ENCODE assay signal across 20 cellular contexts in the genomic region with DNA sequence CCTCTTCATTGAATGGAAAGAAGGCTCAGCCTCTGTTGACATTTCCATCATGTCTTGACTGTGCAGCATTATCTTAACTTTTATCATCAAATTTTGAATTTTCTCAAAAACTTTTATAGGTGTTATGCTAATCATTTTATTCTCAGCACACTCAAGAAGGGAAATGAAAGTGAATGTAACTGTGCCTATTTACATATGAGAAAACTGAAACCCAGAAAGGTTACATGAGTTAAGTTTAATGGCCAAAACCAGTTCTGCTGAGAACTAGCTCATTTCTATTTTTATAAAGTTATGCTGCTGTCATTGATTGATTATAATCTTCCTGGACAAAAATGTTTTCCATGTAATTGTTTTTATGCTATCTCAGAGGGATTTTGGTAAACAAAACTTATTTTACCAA.
DNase-seq lines count a peak whose midpoint lies in the region; ATAC-seq and TF ChIP-seq lines count a peak whose summit lies in the region.
"Had no signal": no experiment of that assay in that cellular context is flagged by ENCODE, and none has a peak within 500 bp of the region (broad histone marks: within the 10 kb centered on the region; RNA-seq: fewer than 3 reads in every experiment).

No MANE protein-coding gene starts in this region.

- H3K4me1 ChIP-seq in mucosa of descending colon (ENCODE audit: low read depth), result no peaks in the 10 kb centered on the region
- H3K4me1 ChIP-seq: heart right ventricle, prostate gland had no signal

- H3K4me3 ChIP-seq in mucosa of descending colon, result no peak overlapping the region
- H3K4me3 ChIP-seq: cardiac muscle cell, heart right ventricle, prostate gland, smooth muscle cell had no signal

- no peaks in the 10 kb centered on the region for H3K9me3 ChIP-seq in mucosa of descending colon
- H3K9me3 ChIP-seq: heart right ventricle, prostate gland had no signal

- intact Hi-C loops in activated naive CD4-positive, alpha-beta T cell treated with anti-CD3 and anti-CD28 coated beads for 36 hours (cut with micrococcal nuclease), result no loop called here
- intact Hi-C loops in mucosa of descending colon (cut with DNase I, micrococcal nuclease), result no loop called here

- no peak for TF ChIP-seq CTCF in mucosa of descending colon (IDR thresholded peaks at IDR 0.05)

- CTCF ChIA-PET in activated naive CD4-positive, alpha-beta T cell treated with anti-CD3 and anti-CD28 coated beads for 36 hours (lab: Charles Lee), result no interaction called here

- H3K27me3 Mint-ChIP-seq in activated naive CD4-positive, alpha-beta T cell treated with anti-CD3 and anti-CD28 coated beads for 36 hours (ENCODE audit: low read depth), result no peaks in the 10 kb centered on the region
- H3K27me3 Mint-ChIP-seq: memory B cell; natural killer cell treated with Interleukin-12 subunit alpha and Interleukin-12 subunit beta and Interleukin-15 and Interleukin-18, amount 100 ng/mL, for 72 hours had no signal

- H3K4me1 Mint-ChIP-seq in activated naive CD4-positive, alpha-beta T cell treated with anti-CD3 and anti-CD28 coated beads for 36 hours (ENCODE audit: low read depth), result no peaks in the 10 kb centered on the region
- H3K4me1 Mint-ChIP-seq: memory B cell had no signal

- no peaks in the 10 kb centered on the region for H3K36me3 ChIP-seq in mucosa of descending colon (ENCODE audit: low read depth)
- H3K36me3 ChIP-seq: cardiac muscle cell, heart right ventricle, prostate gland had no signal

- H3K9me3 Mint-ChIP-seq in activated naive CD4-positive, alpha-beta T cell treated with anti-CD3 and anti-CD28 coated beads for 36 hours, result peaks cover 6% of the 10 kb centered on the region

- H3K36me3 Mint-ChIP-seq in activated naive CD4-positive, alpha-beta T cell treated with anti-CD3 and anti-CD28 coated beads for 36 hours (ENCODE audit: low read depth), result no peaks in the 10 kb centered on the region
- H3K36me3 Mint-ChIP-seq: memory B cell; natural killer cell treated with Interleukin-12 subunit alpha and Interleukin-12 subunit beta and Interleukin-15 and Interleukin-18, amount 100 ng/mL, for 72 hours had no signal

- DNase-seq in OCI-M1 (lab: John Stamatoyannopoulos, UW) (peak; percentile 42), activated gamma-delta T cell treated with Interleukin-2 at 50 U/mL for 16 hours (no peak), mucosa of descending colon (no peak)
- no peak for DNase-seq in activated CD4-positive, alpha-beta T cell treated with anti-CD3 and anti-CD28 coated beads, Interleukin-2, amount 50 U/mL, for 4 hours
- no peak for DNase-seq in activated naive CD4-positive, alpha-beta T cell treated with anti-CD3 and anti-CD28 coated beads for 36 hours
- DNase-seq: activated CD8-positive, alpha-beta T cell treated with anti-CD3 and anti-CD28 coated beads, Interleukin-2, amount 10 ng/mL, durations not matched to agents 7 days and 5 days; AML-193; GDM1; heart right ventricle; NCI-H1092; NCI-H774 had no signal

- no peak overlapping the region for H3K4me3 Mint-ChIP-seq in activated naive CD4-positive, alpha-beta T cell treated with anti-CD3 and anti-CD28 coated beads for 36 hours
- H3K4me3 Mint-ChIP-seq: activated CD8-positive, alpha-beta T cell treated with anti-CD3 and anti-CD28 coated beads, Interleukin-2, amount 10 ng/mL, durations not matched to agents 7 days and 5 days; memory B cell; natural killer cell treated with Interleukin-12 subunit alpha and Interleukin-12 subunit beta and Interleukin-15 and Interleukin-18, amount 100 ng/mL, for 72 hours had no signal

- H3K27ac Mint-ChIP-seq in activated naive CD4-positive, alpha-beta T cell treated with anti-CD3 and anti-CD28 coated beads for 36 hours, result no peak overlapping the region
- H3K27ac Mint-ChIP-seq: activated CD8-positive, alpha-beta T cell treated with anti-CD3 and anti-CD28 coated beads, Interleukin-2, amount 10 ng/mL, durations not matched to agents 7 days and 5 days; memory B cell; natural killer cell treated with Interleukin-12 subunit alpha and Interleukin-12 subunit beta and Interleukin-15 and Interleukin-18, amount 100 ng/mL, for 72 hours had no signal

- ATAC-seq in GM19023 (IDR thresholded peaks at IDR 0.05; ENCODE audit: unreplicated experiment) (peak; percentile 47), GM21717 (IDR thresholded peaks at IDR 0.05; ENCODE audit: unreplicated experiment) (peak; percentile 99), HG03196 (IDR thresholded peaks at IDR 0.05; ENCODE audit: unreplicated experiment) (peak; percentile 80), mucosa of descending colon (no peak)
- ATAC-seq: activated CD8-positive, alpha-beta T cell treated with anti-CD3 and anti-CD28 coated beads, Interleukin-2, amount 10 ng/mL, durations not matched to agents 7 days and 5 days; heart right ventricle; natural killer cell treated with Interleukin-12 subunit alpha and Interleukin-12 subunit beta and Interleukin-15 and Interleukin-18, amount 100 ng/mL, for 72 hours; Panc1 had no signal
